In the genomic region with DNA sequence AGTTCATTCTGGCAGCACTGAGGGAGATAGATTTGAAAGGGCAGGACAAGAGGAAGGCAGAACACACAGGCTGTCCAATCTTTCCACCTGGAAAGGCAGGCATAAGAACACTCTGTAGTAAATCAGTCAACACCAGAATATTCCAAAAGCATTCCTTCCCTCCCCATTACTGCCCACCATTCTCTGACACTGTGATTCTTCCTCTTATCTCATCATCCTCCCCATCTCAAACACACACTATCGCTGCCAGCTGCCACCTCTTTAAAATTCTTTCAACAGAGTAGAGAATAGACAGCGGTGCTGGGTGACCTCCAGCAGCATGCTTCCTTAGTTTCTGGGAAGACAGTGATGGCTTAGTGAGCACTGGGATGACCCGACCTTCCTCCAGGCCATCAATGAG, we compare ENCODE assay signal across 25 cellular contexts. TPM values are rescaled to one million over a fixed set of nuclear protein-coding genes. Genes with fewer than 3 reads are reported as not detected.
DNase-seq lines count a peak whose midpoint lies in the region; ATAC-seq, FAIRE-seq and TF ChIP-seq lines count a peak whose summit lies in the region.
"Had no signal": no experiment of that assay in that cellular context is flagged by ENCODE, and none has a peak within 500 bp of the region (broad histone marks: within the 10 kb centered on the region; RNA-seq: fewer than 3 reads in every experiment).

No MANE protein-coding gene starts in this region.

- H3K36me3 Mint-ChIP-seq in astrocyte (ENCODE audit: low read depth, unreplicated experiment) = no peaks in the 10 kb centered on the region
- H3K36me3 Mint-ChIP-seq: activated CD8-positive, alpha-beta memory T cell treated with anti-CD3 and anti-CD28 coated beads, Interleukin-2, amount 10 ng/mL, durations not matched to agents 7 days and 5 days; activated naive CD4-positive, alpha-beta T cell treated with anti-CD3 and anti-CD28 coated beads, Interleukin-2, amount 50 U/mL, for 24 hours; CD4-positive, CD25-positive, alpha-beta regulatory T cell; memory B cell; naive thymus-derived CD4-positive, alpha-beta T cell had no signal

- H3K27ac ChIP-seq in astrocyte (ENCODE audit: low read depth, low read length) (no peak overlapping the region), smooth muscle cell (ENCODE audit: low read depth) (no peak overlapping the region)
- H3K27ac ChIP-seq: pancreas, sigmoid colon had no signal

- 29% methylated on average over 3 of the region's 3 CpGs for whole genome bisulfite sequencing in smooth muscle cell (ENCODE audit: low lambda C conversion rate)

- H3K4me1 ChIP-seq in astrocyte (ENCODE audit: insufficient read depth, low read length) = peaks cover 4% of the 10 kb centered on the region
- H3K4me1 ChIP-seq in smooth muscle cell (ENCODE audit: low read depth) = peaks cover 16% of the 10 kb centered on the region
- H3K4me1 ChIP-seq: pancreas, sigmoid colon had no signal

- peaks cover 2% of the 10 kb centered on the region for H3K4me1 Mint-ChIP-seq in astrocyte (ENCODE audit: low read depth, unreplicated experiment)
- H3K4me1 Mint-ChIP-seq: activated CD4-positive, alpha-beta T cell treated with anti-CD3 and anti-CD28 coated beads, Interleukin-2, amount 10 ng/mL, durations not matched to agents 7 days and 5 days; activated CD8-positive, alpha-beta memory T cell treated with anti-CD3 and anti-CD28 coated beads, Interleukin-2, amount 10 ng/mL, durations not matched to agents 7 days and 5 days; activated naive CD4-positive, alpha-beta T cell treated with anti-CD3 and anti-CD28 coated beads, Interleukin-2, amount 50 U/mL, for 24 hours; CD4-positive, CD25-positive, alpha-beta regulatory T cell had no signal

- H3K27me3 ChIP-seq in astrocyte (ENCODE audit: insufficient read depth, low read length) = no peaks in the 10 kb centered on the region
- no peaks in the 10 kb centered on the region for H3K27me3 ChIP-seq in smooth muscle cell (ENCODE audit: low read depth)
- H3K27me3 ChIP-seq: pancreas, sigmoid colon had no signal

- no peak for TF ChIP-seq CTCF in astrocyte (IDR thresholded peaks at IDR 0.05; ENCODE audit: insufficient read depth, low read depth, low read length)
- TF ChIP-seq CTCF in smooth muscle cell (IDR thresholded peaks at IDR 0.05; ENCODE audit: borderline replicate concordance, insufficient read depth, poor library complexity, severe bottlenecking) = no peak

- H3K9me3 Mint-ChIP-seq in astrocyte (ENCODE audit: unreplicated experiment) = peaks cover 3% of the 10 kb centered on the region
- H3K9me3 Mint-ChIP-seq: activated CD4-positive, alpha-beta T cell treated with anti-CD3 and anti-CD28 coated beads, Interleukin-2, amount 10 ng/mL, durations not matched to agents 7 days and 5 days; activated naive CD4-positive, alpha-beta T cell treated with anti-CD3 and anti-CD28 coated beads, Interleukin-2, amount 50 U/mL, for 24 hours; HFFc6 had no signal

- H3K4me2 ChIP-seq in astrocyte (ENCODE audit: low read length) = no peak overlapping the region
- no peak overlapping the region for H3K4me2 ChIP-seq in smooth muscle cell

- DNase-seq in HTR-8/SVneo (ENCODE audit: insufficient read length, low spot score) (no peak), astrocyte (ENCODE audit: low read depth) (no peak), islet precursor cell (peak; percentile 71), sciatic nerve (ENCODE audit: low spot score) (no peak), smooth muscle cell (lab: John Stamatoyannopoulos, UW; ENCODE audit: unreplicated experiment) (no peak), G401 (ENCODE audit: low spot score) (no peak), GM19238 (ENCODE audit: insufficient read length, low spot score) (no peak)
- DNase-seq: activated CD4-positive, alpha-beta T cell treated with anti-CD3 and anti-CD28 coated beads, Interleukin-2, amount 10 ng/mL, durations not matched to agents 7 days and 5 days; activated CD8-positive, alpha-beta memory T cell treated with anti-CD3 and anti-CD28 coated beads, Interleukin-2, amount 10 ng/mL, durations not matched to agents 7 days and 5 days; anterior cingulate cortex; CD4-positive, CD25-positive, alpha-beta regulatory T cell; cerebellar nuclear complex; effector CD4-positive, alpha-beta T cell; hypothalamus; naive thymus-derived CD4-positive, alpha-beta T cell; NCI-H1105; NCI-H510A; pancreas; RPMI8226; sigmoid colon had no signal

- no peak overlapping the region for H3K4me3 Mint-ChIP-seq in astrocyte (ENCODE audit: unreplicated experiment)
- H3K4me3 Mint-ChIP-seq: activated CD4-positive, alpha-beta T cell treated with anti-CD3 and anti-CD28 coated beads, Interleukin-2, amount 10 ng/mL, durations not matched to agents 7 days and 5 days; activated CD8-positive, alpha-beta memory T cell treated with anti-CD3 and anti-CD28 coated beads, Interleukin-2, amount 10 ng/mL, durations not matched to agents 7 days and 5 days; activated naive CD4-positive, alpha-beta T cell treated with anti-CD3 and anti-CD28 coated beads, Interleukin-2, amount 50 U/mL, for 24 hours; CD4-positive, CD25-positive, alpha-beta regulatory T cell; HFFc6; memory B cell; naive thymus-derived CD4-positive, alpha-beta T cell had no signal

- no peak overlapping the region for H3K4me3 ChIP-seq in astrocyte (ENCODE audit: insufficient read depth, low read depth, low read length)
- H3K4me3 ChIP-seq in smooth muscle cell = no peak overlapping the region
- H3K4me3 ChIP-seq: pancreas, sigmoid colon had no signal

- H3K9me3 ChIP-seq in astrocyte (ENCODE audit: insufficient read depth, low read depth, low read length) (no peaks in the 10 kb centered on the region), smooth muscle cell (replicated peaks; ENCODE audit: low read depth) (no peaks in the 10 kb centered on the region)
- H3K9me3 ChIP-seq: pancreas had no signal

- no peaks in the 10 kb centered on the region for H4K20me1 ChIP-seq in astrocyte (ENCODE audit: insufficient read depth, low read length)
- H4K20me1 ChIP-seq in smooth muscle cell (ENCODE audit: low read depth) = no peaks in the 10 kb centered on the region

- H3K27me3 Mint-ChIP-seq in astrocyte (ENCODE audit: low read depth, unreplicated experiment) = no peaks in the 10 kb centered on the region
- H3K27me3 Mint-ChIP-seq: activated naive CD4-positive, alpha-beta T cell treated with anti-CD3 and anti-CD28 coated beads, Interleukin-2, amount 50 U/mL, for 24 hours had no signal

- in situ Hi-C loops in G401 (cut with HindIII; ENCODE audit: low sequenced_read_pairs) = no loop called here

- no peak overlapping the region for H3K27ac Mint-ChIP-seq in astrocyte (ENCODE audit: unreplicated experiment)
- H3K27ac Mint-ChIP-seq: activated CD4-positive, alpha-beta T cell treated with anti-CD3 and anti-CD28 coated beads, Interleukin-2, amount 10 ng/mL, durations not matched to agents 7 days and 5 days; activated CD8-positive, alpha-beta memory T cell treated with anti-CD3 and anti-CD28 coated beads, Interleukin-2, amount 10 ng/mL, durations not matched to agents 7 days and 5 days; activated naive CD4-positive, alpha-beta T cell treated with anti-CD3 and anti-CD28 coated beads, Interleukin-2, amount 50 U/mL, for 24 hours; CD4-positive, CD25-positive, alpha-beta regulatory T cell; memory B cell had no signal

- H3K79me2 ChIP-seq in astrocyte (ENCODE audit: insufficient read depth, low read length) = no peaks in the 10 kb centered on the region
- no peaks in the 10 kb centered on the region for H3K79me2 ChIP-seq in smooth muscle cell (ENCODE audit: low read depth)

- ATAC-seq in sciatic nerve (peak; percentile 81), GM21576 (IDR thresholded peaks at IDR 0.05; ENCODE audit: unreplicated experiment) (no peak)
- ATAC-seq: activated CD8-positive, alpha-beta memory T cell treated with anti-CD3 and anti-CD28 coated beads, Interleukin-2, amount 10 ng/mL, durations not matched to agents 7 days and 5 days; naive thymus-derived CD4-positive, alpha-beta T cell had no signal

- no peak overlapping the region for H3K9ac ChIP-seq in astrocyte (ENCODE audit: low read length)
- no peak overlapping the region for H3K9ac ChIP-seq in smooth muscle cell (ENCODE audit: low read depth)

- H3F3A ChIP-seq in smooth muscle cell (ENCODE audit: low read depth) = no peaks in the 10 kb centered on the region

- intact Hi-C loops in sciatic nerve (cut with DNase I) = no loop called here

- FAIRE-seq in HTR-8/SVneo (lab: Jason Lieb, UNC) (peak; percentile 59), astrocyte (lab: Jason Lieb, UNC) (no peak)
- FAIRE-seq: pancreas had no signal

- no peaks in the 10 kb centered on the region for H3K36me3 ChIP-seq in astrocyte (ENCODE audit: insufficient read depth, low read length)
- no peaks in the 10 kb centered on the region for H3K36me3 ChIP-seq in smooth muscle cell (ENCODE audit: low read depth)
- H3K36me3 ChIP-seq: pancreas, sigmoid colon, WERI-Rb-1 had no signal

- H2AFZ ChIP-seq in astrocyte (ENCODE audit: low read depth, low read length) (peak overlapping the region; percentile 14), smooth muscle cell (ENCODE audit: low read depth) (no peak overlapping the region)

RNA-seq across cellular contexts. Expression of gene MYOZ2, which starts 53.7 kb away (rescaled TPM):
- total RNA-seq in astrocyte (0.24 and 1.1 TPM in 2 replicates), sciatic nerve (0.62 TPM), smooth muscle cell (not detected in 2 replicates)
- 0.26 TPM in 1 of 2 replicates, not detected in the other for polyA plus RNA-seq in smooth muscle cell
- total RNA-seq in G401 (2014; rRNA removed; shearing (Covaris generic)) = not detected in 2 replicates
- total RNA-seq: activated CD4-positive, alpha-beta T cell treated with anti-CD3 and anti-CD28 coated beads, Interleukin-2, amount 10 ng/mL, durations not matched to agents 7 days and 5 days; activated CD8-positive, alpha-beta memory T cell treated with anti-CD3 and anti-CD28 coated beads, Interleukin-2, amount 10 ng/mL, durations not matched to agents 7 days and 5 days; CD4-positive, CD25-positive, alpha-beta regulatory T cell; naive thymus-derived CD4-positive, alpha-beta T cell had no signal
- polyA plus RNA-seq: naive thymus-derived CD4-positive, alpha-beta T cell had no signal
